ENCODE assay signal across 10 cellular contexts in genomic region chr2:44616616-44617266, GRCh38.
DNase-seq lines count a peak whose midpoint lies in the region; ATAC-seq, FAIRE-seq and TF ChIP-seq lines count a peak whose summit lies in the region.
"Had no signal": no experiment of that assay in that cellular context is flagged by ENCODE, and none has a peak within 500 bp of the region (broad histone marks: within the 10 kb centered on the region; RNA-seq: fewer than 3 reads in every experiment).

No MANE protein-coding gene starts in this region.

- ATAC-seq in GM18868 (IDR thresholded peaks at IDR 0.05; ENCODE audit: unreplicated experiment) = peak; percentile 91
- ATAC-seq in HG02973 (IDR thresholded peaks at IDR 0.05; ENCODE audit: unreplicated experiment) = peak; percentile 80
- no peak for ATAC-seq in GM19397 (IDR thresholded peaks at IDR 0.05; ENCODE audit: unreplicated experiment)
- ATAC-seq in HG03460 (IDR thresholded peaks at IDR 0.05; ENCODE audit: unreplicated experiment) = no peak

- FAIRE-seq in frontal cortex (lab: Jason Lieb, UNC) = no peak

- TF ChIP-seq CTCF in brain microvascular endothelial cell (IDR thresholded peaks at IDR 0.05; ENCODE audit: low read depth, low read length, missing control alignments) = no peak

- no peak overlapping the region for H3K4me3 ChIP-seq in brain microvascular endothelial cell (ENCODE audit: low read depth, low read length)

- no peaks in the 10 kb centered on the region for H3K36me3 ChIP-seq in brain microvascular endothelial cell (replicated peaks)

- no peaks in the 10 kb centered on the region for H3K27me3 ChIP-seq in brain microvascular endothelial cell (replicated peaks)

- H3K27ac ChIP-seq in brain microvascular endothelial cell = no peak overlapping the region

- DNase-seq in CD1c-positive myeloid dendritic cell (ENCODE audit: extremely low spot score) (peak; percentile 7), RPMI7951 (ENCODE audit: low read depth) (peak; percentile 13), frontal cortex (ENCODE audit: low spot score in 2 of 2) (no peak), brain microvascular endothelial cell (no peak)
- DNase-seq: cerebellar nuclear complex, T1000 had no signal

- in situ Hi-C loops in brain microvascular endothelial cell (cut with HindIII; ENCODE audit: low pct_ligation_motif_present, low sequenced_read_pairs) = no loop called here

Comparison
In these comparisons a context has a peak if more than half of its experiments do, and no peak if none do; other contexts are left out.
1. DNase-seq: peak in CD1c-positive myeloid dendritic cell (single experiment) and RPMI7951 (single experiment); none in frontal cortex (0 of 2) and brain microvascular endothelial cell (single experiment).
2. ATAC-seq: peak in GM18868 (single experiment) and HG02973 (single experiment); none in GM19397 (single experiment) and HG03460 (single experiment).